ENCODE assay signal across 18 cellular contexts in the genomic region with DNA sequence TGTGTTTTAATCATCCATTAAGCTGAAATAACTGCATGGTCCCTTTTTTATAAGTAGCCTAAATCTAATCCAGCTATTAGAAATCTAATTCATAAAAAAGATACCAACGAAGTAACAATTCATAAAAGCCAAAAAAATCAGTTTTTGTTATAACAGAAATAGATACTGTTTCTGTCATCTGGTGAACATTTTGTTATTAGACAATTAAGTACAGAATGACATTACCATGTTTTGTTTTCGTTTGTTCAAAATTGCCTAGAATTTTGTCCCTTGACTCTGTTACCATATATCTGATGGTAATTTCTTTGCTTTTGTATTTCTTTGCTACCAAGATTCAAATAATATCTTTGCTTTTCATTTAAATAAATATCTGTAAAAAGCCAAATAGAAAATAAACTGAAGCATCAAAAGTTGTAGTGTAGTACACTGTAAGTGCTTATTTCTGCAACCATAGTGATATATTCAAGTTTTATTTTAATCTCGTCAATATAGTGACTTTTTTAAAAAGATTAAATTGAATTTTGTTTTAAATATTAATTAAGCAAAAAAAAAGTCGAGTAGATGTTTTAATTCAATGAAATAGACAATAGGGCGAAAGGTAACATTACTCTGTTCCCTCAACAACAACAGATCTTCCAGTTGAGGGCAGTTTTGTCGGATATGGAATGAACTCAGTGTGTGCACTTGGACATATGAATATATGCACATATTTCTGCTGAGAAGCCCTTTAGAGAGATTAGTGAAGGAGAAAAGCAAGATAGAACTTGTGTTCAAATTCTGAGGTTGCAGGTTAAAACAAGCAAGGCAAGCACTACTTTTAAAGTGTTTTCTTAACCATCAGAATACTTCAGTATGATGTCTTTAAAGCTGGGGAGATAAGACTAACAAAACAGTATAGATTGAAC. TPM values are rescaled to one million over a fixed set of nuclear protein-coding genes. Genes with fewer than 3 reads are reported as not detected.
"Had no signal": no experiment of that assay in that cellular context is flagged by ENCODE, and none has a peak within 500 bp of the region (broad histone marks: within the 10 kb centered on the region; RNA-seq: fewer than 3 reads in every experiment).

No MANE protein-coding gene starts in this region.

- ATAC-seq: esophagus mucosa; left lung; mucosa of descending colon; naive thymus-derived CD8-positive, alpha-beta T cell; right cardiac atrium; stimulated activated naive CD8-positive, alpha-beta T cell treated with anti-CD3 and anti-CD28 coated beads, Interleukin-15, Interleukin-2, amounts not matched to agents 100 U/mL and 50 U/mL, for 24 hours; T-helper 17 cell had no signal

- H3K9me3 ChIP-seq: left lung, mucosa of descending colon had no signal

- H3K4me3 ChIP-seq: left lung, mucosa of descending colon, smooth muscle cell, transverse colon had no signal

- H3K36me3 ChIP-seq: left lung, transverse colon had no signal

- H3K27ac ChIP-seq: left lung, transverse colon had no signal

- FAIRE-seq: kidney had no signal

- DNase-seq: activated CD4-positive, alpha-beta T cell treated with anti-CD3 and anti-CD28 coated beads, Interleukin-2, amount 10 ng/mL, durations not matched to agents 7 days and 5 days; activated gamma-delta T cell treated with Interleukin-2 at 50 U/mL for 16 hours; amniotic stem cell; caudate nucleus; hippocampal formation; kidney; left lung; mammary epithelial cell; mucosa of descending colon; naive thymus-derived CD8-positive, alpha-beta T cell; right cardiac atrium; stimulated activated CD4-positive, alpha-beta T cell treated with anti-CD3 and anti-CD28 coated beads, Interleukin-4, amount 100 ng/mL, for 4 hours; stimulated activated CD8-positive, alpha-beta memory T cell treated with anti-CD3 and anti-CD28 coated beads, Interleukin-4, amount 100 ng/mL, for 48 hours; stimulated activated naive CD8-positive, alpha-beta T cell treated with anti-CD3 and anti-CD28 coated beads, Interleukin-15, Interleukin-2, amounts not matched to agents 100 U/mL and 50 U/mL, for 24 hours; T-helper 17 cell; transverse colon had no signal

RNA-seq across cellular contexts. Expression of a gene that starts 7.9 kb away (rescaled TPM):
- total RNA-seq: naive thymus-derived CD8-positive, alpha-beta T cell had no signal
